In the genomic region with DNA sequence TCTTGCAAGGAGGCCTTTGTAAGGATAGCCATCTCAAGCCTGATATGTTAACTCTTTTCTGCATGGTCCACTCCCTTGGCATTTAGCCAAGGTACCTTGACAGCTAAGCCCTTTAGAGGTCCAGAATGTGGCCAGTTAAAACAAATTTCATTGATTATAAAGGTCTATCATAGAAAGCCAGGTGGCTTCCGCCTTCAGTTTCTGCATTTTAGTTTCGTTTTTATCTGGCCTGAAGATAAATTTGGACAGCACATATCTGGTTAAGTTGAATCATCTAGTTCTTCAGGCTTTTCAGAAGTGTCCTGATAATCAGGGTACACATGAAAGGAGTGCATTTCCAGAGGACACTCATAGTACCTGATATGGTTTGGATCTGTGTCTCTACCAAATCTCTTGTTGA, we compare ENCODE assay signal across 11 cellular contexts. TPM values are rescaled to one million over a fixed set of nuclear protein-coding genes. Genes with fewer than 3 reads are reported as not detected.
DNase-seq lines count a peak whose midpoint lies in the region; ATAC-seq and TF ChIP-seq lines count a peak whose summit lies in the region.
"Had no signal": no experiment of that assay in that cellular context is flagged by ENCODE, and none has a peak within 500 bp of the region (broad histone marks: within the 10 kb centered on the region; RNA-seq: fewer than 3 reads in every experiment).

No MANE protein-coding gene starts in this region.

- POLR2A ChIA-PET in GM10248 (lab: Yijun Ruan, JAX) = no interaction called here

- no peak for TF ChIP-seq CTCF in GM10248 (IDR thresholded peaks at IDR 0.05; ENCODE audit: control extremely low read depth, extremely low read depth, low read depth, missing control alignments)

- CTCF ChIA-PET in GM10248 (lab: Yijun Ruan, JAX) = interaction anchor here (0.7 kb wide), 1 partner anchor 16 kb away, joined by 3 read pairs; no protein-coding TSS in a partner anchor

- in situ Hi-C loops in G401 (cut with HindIII; ENCODE audit: low sequenced_read_pairs) = no loop called here

- peak; percentile 30 for DNase-seq in GM10248 (ENCODE audit: extremely low spot score)
- DNase-seq in MV-4-11 (lab: John Stamatoyannopoulos, UW) = peak; percentile 36
- DNase-seq in G401 (ENCODE audit: low spot score) = no peak
- no peak for DNase-seq in HPDE6-E6E7 (ENCODE audit: extremely low spot score)
- no peak for DNase-seq in stimulated activated naive CD4-positive, alpha-beta T cell treated with Interleukin-2 at 50 U/mL for 16 hours (lab: John Stamatoyannopoulos, UW)
- DNase-seq in SW480 (ENCODE audit: low spot score) = no peak
- DNase-seq: foreskin melanocyte, NCI-H1105 had no signal

- ATAC-seq in GM19351 (IDR thresholded peaks at IDR 0.05; ENCODE audit: unreplicated experiment) (peak; percentile 86), HG02884 (IDR thresholded peaks at IDR 0.05; ENCODE audit: unreplicated experiment) (peak; percentile 88)
- ATAC-seq: Right ventricle myocardium inferior had no signal

RNA-seq across cellular contexts. Expression of a gene that starts 30.7 kb away (rescaled TPM):
- total RNA-seq in G401 (2014; rRNA removed; shearing (Covaris generic)) = 24.7 and 46.3 TPM in 2 replicates

RNA-seq across cellular contexts. Expression of a gene that starts 30.8 kb away (rescaled TPM):
- 25.0 and 39.7 TPM in 2 replicates for total RNA-seq in G401 (2014; rRNA removed; shearing (Covaris generic))

Comparison
In these comparisons a context has a peak if more than half of its experiments do, and no peak if none do; other contexts are left out.
1. DNase-seq: peak in GM10248 (single experiment) and MV-4-11 (single experiment); none in G401 (single experiment), HPDE6-E6E7 (single experiment), stimulated activated naive CD4-positive, alpha-beta T cell treated with Interleukin-2 at 50 U/mL for 16 hours (single experiment) and SW480 (single experiment).